In the genomic region with DNA sequence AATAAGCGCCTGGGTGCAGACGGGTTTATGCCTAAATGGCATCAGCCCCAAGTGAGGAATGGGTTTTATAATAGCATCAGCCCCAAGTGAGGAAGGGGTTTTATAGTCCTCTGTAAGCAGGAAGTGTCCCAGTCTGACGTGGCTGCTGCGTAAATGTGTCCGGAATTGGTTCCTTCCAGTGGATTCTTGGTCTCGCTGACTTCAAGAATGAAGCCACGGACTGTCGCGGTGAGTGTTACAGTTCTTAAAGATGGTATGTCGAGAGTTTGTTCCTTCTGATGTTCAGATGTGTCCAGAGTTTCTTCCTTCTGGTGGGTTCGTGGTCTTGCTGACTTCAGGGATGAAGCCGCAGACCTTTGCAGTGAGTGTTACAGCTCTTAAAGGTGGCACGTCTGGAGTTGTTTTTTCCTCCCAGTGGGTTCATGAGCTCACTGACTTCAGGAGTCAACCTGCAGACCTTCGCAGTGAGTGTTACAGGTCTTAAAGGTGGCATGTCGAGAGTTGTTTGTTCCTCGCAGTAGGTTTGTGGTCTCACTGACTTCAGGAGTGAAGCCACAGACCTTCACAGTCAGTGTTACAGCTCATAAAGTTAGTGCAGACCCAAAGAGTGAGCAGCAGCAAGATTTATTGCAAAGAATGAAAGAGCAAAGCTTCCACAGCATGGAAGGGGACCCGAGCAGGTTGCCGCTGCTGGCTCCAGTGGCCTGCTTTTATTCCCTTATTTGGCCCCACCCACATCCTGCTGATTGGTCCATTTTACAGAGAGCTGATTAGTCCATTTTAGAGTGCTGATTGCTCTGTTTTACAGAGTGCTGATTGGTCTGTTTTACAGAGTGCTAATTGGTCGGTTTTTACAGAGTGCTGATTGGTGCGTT, we compare ENCODE assay signal across 1 cellular context.
TF ChIP-seq lines count a peak whose summit lies in the region.

No MANE protein-coding gene starts in this region.

TF ChIP-seq in HepG2, 621 proteins besides CTCF, POLR2A, EP300 and RAD21:
- TF ChIP-seq NFYC (CRISPR knock-in tag; IDR thresholded peaks at IDR 0.05) (peak; percentile 51), NFYB (CRISPR knock-in tag; IDR thresholded peaks at IDR 0.05) (peak; percentile 37; the same call in 1 of the 2 replicates)
